Comparison of ENCODE assay signal across 17 cellular contexts in genomic region chr4:76301775-76302162, GRCh38.
DNase-seq lines count a peak whose midpoint lies in the region; ATAC-seq and TF ChIP-seq lines count a peak whose summit lies in the region.
"Had no signal": no experiment of that assay in that cellular context is flagged by ENCODE, and none has a peak within 500 bp of the region (broad histone marks: within the 10 kb centered on the region; RNA-seq: fewer than 3 reads in every experiment).

No MANE protein-coding gene starts in this region.

- peaks cover 23% of the 10 kb centered on the region for H3K4me1 ChIP-seq in ACC112 (ENCODE audit: control insufficient read depth, insufficient read depth, low read length, unreplicated experiment)

- peaks cover 38% of the 10 kb centered on the region for H3K4me1 Mint-ChIP-seq in central memory CD8-positive, alpha-beta T cell
- H3K4me1 Mint-ChIP-seq in nephron, result peaks cover 33% of the 10 kb centered on the region

- no peak overlapping the region for H2AFZ ChIP-seq in ACC112 (ENCODE audit: low read length, unreplicated experiment)

- no peaks in the 10 kb centered on the region for H3K27me3 Mint-ChIP-seq in central memory CD8-positive, alpha-beta T cell
- H3K27me3 Mint-ChIP-seq in nephron (ENCODE audit: low read depth), result peaks cover 8% of the 10 kb centered on the region

- H3K36me3 Mint-ChIP-seq in central memory CD8-positive, alpha-beta T cell (ENCODE audit: insufficient read depth), result peaks cover 3% of the 10 kb centered on the region
- peaks cover 8% of the 10 kb centered on the region for H3K36me3 Mint-ChIP-seq in nephron (ENCODE audit: low read depth)

- no peak overlapping the region for H3K4me3 Mint-ChIP-seq in central memory CD8-positive, alpha-beta T cell
- H3K4me3 Mint-ChIP-seq in nephron, result no peak overlapping the region
- H3K4me3 Mint-ChIP-seq: activated CD8-positive, alpha-beta T cell treated with anti-CD3 and anti-CD28 coated beads for 36 hours; activated naive CD4-positive, alpha-beta T cell treated with anti-CD3 and anti-CD28 coated beads for 36 hours; B cell had no signal

- no peak for DNase-seq in HL-60 (ENCODE audit: low read depth in 1 of 2, low spot score in 1 of 2)
- no peak for DNase-seq in central memory CD8-positive, alpha-beta T cell (ENCODE audit: low spot score in 2 of 2)
- no peak for DNase-seq in caudate nucleus (lab: John Stamatoyannopoulos, UW)
- no peak for DNase-seq in hypothalamus (lab: John Stamatoyannopoulos, UW)
- DNase-seq in NCI-H146 treated with DMSO at 0.1 percent for 48 hours (lab: John Stamatoyannopoulos, UW; ENCODE audit: unreplicated experiment), result no peak
- DNase-seq: central memory CD4-positive, alpha-beta T cell; DND-41; erythroblast; NCI-H2081 treated with DMSO at 0.1 percent for 48 hours; nucleus accumbens; upper lobe of left lung had no signal

- peaks cover 17% of the 10 kb centered on the region for H3K79me2 ChIP-seq in ACC112 (ENCODE audit: control insufficient read depth, insufficient read depth, low read length, unreplicated experiment)

- H3K27me3 ChIP-seq in ACC112 (ENCODE audit: insufficient read depth, low read length) (no peaks in the 10 kb centered on the region), HL-60 (ENCODE audit: insufficient read depth, poor library complexity, severe bottlenecking) (no peaks in the 10 kb centered on the region)
- H3K27me3 ChIP-seq: upper lobe of left lung had no signal

- H3K4me3 ChIP-seq in ACC112 (ENCODE audit: low read depth, low read length) (no peak overlapping the region), HL-60 (replicated peaks; ENCODE audit: insufficient read depth, low read length) (no peak overlapping the region)
- H3K4me3 ChIP-seq: upper lobe of left lung had no signal

- ATAC-seq in central memory CD8-positive, alpha-beta T cell (replicated peaks; ENCODE audit: extremely low read depth, poor library complexity, severe bottlenecking), result no peak
- ATAC-seq in GM21717 (IDR thresholded peaks at IDR 0.05; ENCODE audit: unreplicated experiment), result no peak

- peak overlapping the region; percentile 36 for H3K27ac Mint-ChIP-seq in central memory CD8-positive, alpha-beta T cell (ENCODE audit: low read depth)
- H3K27ac Mint-ChIP-seq in nephron, result peak overlapping the region; percentile 1 to 16 (median 4)
- H3K27ac Mint-ChIP-seq: activated CD8-positive, alpha-beta T cell treated with anti-CD3 and anti-CD28 coated beads for 36 hours; activated naive CD4-positive, alpha-beta T cell treated with anti-CD3 and anti-CD28 coated beads for 36 hours; B cell had no signal

- peak overlapping the region; percentile 0; the same call in 1 of the 2 replicates for H3K27ac ChIP-seq in ACC112 (ENCODE audit: low read depth, low read length)
- peak overlapping the region; percentile 37; the same call in 1 of the 2 replicates for H3K27ac ChIP-seq in HL-60 (replicated peaks)
- H3K27ac ChIP-seq in caudate nucleus (ENCODE audit: low read depth, low read length), result no peak overlapping the region

- TF ChIP-seq CTCF in HL-60 (IDR thresholded peaks at IDR 0.05; ENCODE audit: insufficient read depth, low read length) (no peak), nephron (IDR thresholded peaks at IDR 0.05; ENCODE audit: unreplicated experiment in 3 of 3) (no peak)

- H3K9me3 Mint-ChIP-seq in central memory CD8-positive, alpha-beta T cell, result peaks cover 11% of the 10 kb centered on the region
- H3K9me3 Mint-ChIP-seq in nephron, result peaks cover 14% of the 10 kb centered on the region

- H3K36me3 ChIP-seq in ACC112 (ENCODE audit: insufficient read depth, low read length), result no peaks in the 10 kb centered on the region; the same call in 1 of the 2 replicates
- H3K36me3 ChIP-seq: upper lobe of left lung had no signal
